In genomic region chr1:172497230-172497629, GRCh38 we compare ENCODE assay signal across 12 cellular contexts. TPM values are rescaled to one million over a fixed set of nuclear protein-coding genes. Genes with fewer than 3 reads are reported as not detected.
DNase-seq lines count a peak whose midpoint lies in the region; ATAC-seq and FAIRE-seq lines count a peak whose summit lies in the region.
"Had no signal": no experiment of that assay in that cellular context is flagged by ENCODE, and none has a peak within 500 bp of the region (broad histone marks: within the 10 kb centered on the region; RNA-seq: fewer than 3 reads in every experiment).

No MANE protein-coding gene starts in this region.

- no peaks in the 10 kb centered on the region for H3K9me3 ChIP-seq in stomach smooth muscle (ENCODE audit: control insufficient read depth in 2 of 2, low read length in 2 of 2)
- H3K9me3 ChIP-seq: gastrocnemius medialis, vagina had no signal

- peak overlapping the region; percentile 24 for H3K27ac ChIP-seq in stomach smooth muscle (ENCODE audit: low read length)
- H3K27ac ChIP-seq: gastrocnemius medialis, vagina had no signal

- intact Hi-C loops in left cardiac atrium (cut with DNase I), result no loop called here

- H3K4me1 ChIP-seq in stomach smooth muscle (ENCODE audit: control insufficient read depth, insufficient read depth, low read length), result peaks cover 5% of the 10 kb centered on the region
- H3K4me1 ChIP-seq: gastrocnemius medialis had no signal

- FAIRE-seq in TTC549 (lab: Jason Lieb, UNC), result peak; percentile 94
- FAIRE-seq: A204.1, small intestine had no signal

- peak overlapping the region in 1 of 2 donors; percentile 55 for H3K4me3 ChIP-seq in stomach smooth muscle (ENCODE audit: low read length in 2 of 2)
- H3K4me3 ChIP-seq: gastrocnemius medialis, vagina had no signal

- no peaks in the 10 kb centered on the region for H3K27me3 ChIP-seq in stomach smooth muscle (ENCODE audit: control insufficient read depth in 1 of 2, insufficient read depth in 2 of 2, low read length in 2 of 2)
- H3K27me3 ChIP-seq: gastrocnemius medialis, vagina had no signal

- DNase-seq in NCI-H1417 (lab: John Stamatoyannopoulos, UW), result peak in 2 of 3 experiments; percentile 5 to 28
- no peak for DNase-seq in NCI-H1417 treated with DMSO at 0.1 percent for 48 hours (lab: John Stamatoyannopoulos, UW)
- no peak for DNase-seq in left cardiac atrium
- no peak for DNase-seq in SKM-1 treated with dmso at 0.1 percent for 144 hours (lab: John Stamatoyannopoulos, UW; ENCODE audit: unreplicated experiment)
- DNase-seq in DMS53 treated with DMSO at 0.1 percent for 48 hours (lab: John Stamatoyannopoulos, UW; ENCODE audit: unreplicated experiment), result no peak
- DNase-seq: gastrocnemius medialis, small intestine had no signal

- peak overlapping the region in 1 of 2 donors; percentile 13 for H3K9ac ChIP-seq in stomach smooth muscle (ENCODE audit: low read length in 2 of 2)

- ATAC-seq in left cardiac atrium (peak; percentile 40 to 78), GM18907 (IDR thresholded peaks at IDR 0.05; ENCODE audit: unreplicated experiment) (no peak)
- ATAC-seq: gastrocnemius medialis had no signal

- H3K36me3 ChIP-seq in stomach smooth muscle (ENCODE audit: control insufficient read depth in 2 of 2, insufficient read depth in 2 of 2, low read length in 2 of 2), result no peaks in the 10 kb centered on the region
- H3K36me3 ChIP-seq: gastrocnemius medialis, vagina had no signal

RNA-seq across cellular contexts. Expression of gene SUCO, which starts 35.7 kb away (rescaled TPM):
- total RNA-seq in left cardiac atrium, result 10 to 100 TPM; 25.4 to 30.6 TPM

RNA-seq across cellular contexts. Expression of gene PIGC, which starts 53.4 kb away (rescaled TPM):
- total RNA-seq in left cardiac atrium, result 10 to 100 TPM; 12.4 to 14.6 TPM

Comparison
In these comparisons a context has a peak if more than half of its experiments do, and no peak if none do; other contexts are left out.
1. DNase-seq: peak in NCI-H1417 (2 of 3); none in NCI-H1417 treated with DMSO at 0.1 percent for 48 hours (single experiment), left cardiac atrium (single experiment), SKM-1 treated with dmso at 0.1 percent for 144 hours (single experiment) and DMS53 treated with DMSO at 0.1 percent for 48 hours (single experiment).